21 cellular contexts compared by ENCODE assay signal in genomic region chr9:101527066-101527465, GRCh38.
"Had no signal": no experiment of that assay in that cellular context is flagged by ENCODE, and none has a peak within 500 bp of the region (broad histone marks: within the 10 kb centered on the region; RNA-seq: fewer than 3 reads in every experiment).

No MANE protein-coding gene starts in this region.

- H3K4me1 Mint-ChIP-seq: activated CD8-positive, alpha-beta memory T cell treated with anti-CD3 and anti-CD28 coated beads, Interleukin-2, amount 10 ng/mL, durations not matched to agents 7 days and 5 days; central memory CD8-positive, alpha-beta T cell had no signal

- H3K27ac Mint-ChIP-seq: activated CD8-positive, alpha-beta memory T cell treated with anti-CD3 and anti-CD28 coated beads, Interleukin-2, amount 10 ng/mL, durations not matched to agents 7 days and 5 days; activated naive CD8-positive, alpha-beta T cell treated with anti-CD3 and anti-CD28 coated beads, Interleukin-2, amount 10 ng/mL, durations not matched to agents 7 days and 5 days; activated T-cell treated with anti-CD3 and anti-CD28 coated beads, Interleukin-2, amount 50 U/mL, for 24 hours; naive B cell; stimulated activated effector memory CD8-positive, alpha-beta T cell treated with anti-CD3 and anti-CD28 coated beads, Interleukin-12 subunit alpha, Interleukin-12 subunit beta, amount 100 ng/mL, for 72 hours; T-helper 2 cell treated with Interferon-gamma antibody and Interleukin-4, amounts not matched to agents 5 μg/mL and 100 μg/mL, for 36 hours had no signal

- H3K9me3 Mint-ChIP-seq: activated naive CD8-positive, alpha-beta T cell treated with anti-CD3 and anti-CD28 coated beads, Interleukin-2, amount 10 ng/mL, durations not matched to agents 7 days and 5 days; activated T-cell treated with anti-CD3 and anti-CD28 coated beads, Interleukin-2, amount 50 U/mL, for 24 hours; central memory CD8-positive, alpha-beta T cell; naive B cell; stimulated activated effector memory CD8-positive, alpha-beta T cell treated with anti-CD3 and anti-CD28 coated beads, Interleukin-12 subunit alpha, Interleukin-12 subunit beta, amount 100 ng/mL, for 72 hours; T-helper 2 cell treated with Interferon-gamma antibody and Interleukin-4, amounts not matched to agents 5 μg/mL and 100 μg/mL, for 36 hours had no signal

- H3K9me3 ChIP-seq: ascending aorta, lower lobe of right lung, tibial artery, vagina had no signal

- ATAC-seq: activated CD8-positive, alpha-beta memory T cell treated with anti-CD3 and anti-CD28 coated beads, Interleukin-2, amount 10 ng/mL, durations not matched to agents 7 days and 5 days; lower lobe of right lung; right cardiac atrium; stimulated activated effector memory CD8-positive, alpha-beta T cell treated with anti-CD3 and anti-CD28 coated beads, Interleukin-12 subunit alpha, Interleukin-12 subunit beta, amount 100 ng/mL, for 72 hours had no signal

- H3K27me3 ChIP-seq: ascending aorta, tibial artery, vagina had no signal

- H3K4me3 Mint-ChIP-seq: activated CD8-positive, alpha-beta memory T cell treated with anti-CD3 and anti-CD28 coated beads, Interleukin-2, amount 10 ng/mL, durations not matched to agents 7 days and 5 days; activated naive CD8-positive, alpha-beta T cell treated with anti-CD3 and anti-CD28 coated beads, Interleukin-2, amount 10 ng/mL, durations not matched to agents 7 days and 5 days; activated T-cell treated with anti-CD3 and anti-CD28 coated beads, Interleukin-2, amount 50 U/mL, for 24 hours; central memory CD8-positive, alpha-beta T cell; naive B cell; stimulated activated effector memory CD8-positive, alpha-beta T cell treated with anti-CD3 and anti-CD28 coated beads, Interleukin-12 subunit alpha, Interleukin-12 subunit beta, amount 100 ng/mL, for 72 hours; T-helper 2 cell treated with Interferon-gamma antibody and Interleukin-4, amounts not matched to agents 5 μg/mL and 100 μg/mL, for 36 hours had no signal

- H3K4me3 ChIP-seq: ascending aorta, lower lobe of right lung, smooth muscle cell, tibial artery, vagina had no signal

- H3K4me2 ChIP-seq: smooth muscle cell had no signal

- H3K4me1 ChIP-seq: ascending aorta, lower lobe of right lung, tibial artery, vagina had no signal

- H3K36me3 Mint-ChIP-seq: activated CD8-positive, alpha-beta memory T cell treated with anti-CD3 and anti-CD28 coated beads, Interleukin-2, amount 10 ng/mL, durations not matched to agents 7 days and 5 days; activated naive CD8-positive, alpha-beta T cell treated with anti-CD3 and anti-CD28 coated beads, Interleukin-2, amount 10 ng/mL, durations not matched to agents 7 days and 5 days; stimulated activated effector memory CD8-positive, alpha-beta T cell treated with anti-CD3 and anti-CD28 coated beads, Interleukin-12 subunit alpha, Interleukin-12 subunit beta, amount 100 ng/mL, for 72 hours had no signal

- DNase-seq: activated CD4-positive, alpha-beta T cell treated with anti-CD3 and anti-CD28 coated beads, Interleukin-2, amount 50 U/mL, for 48 hours; activated CD4-positive, CD25-positive, alpha-beta regulatory T cell treated with anti-CD3 and anti-CD28 coated beads, Interleukin-2, amount 50 U/mL, for 72 hours; activated CD8-positive, alpha-beta memory T cell treated with anti-CD3 and anti-CD28 coated beads, Interleukin-2, amount 10 ng/mL, durations not matched to agents 7 days and 5 days; activated gamma-delta T cell treated with Interleukin-2 at 50 U/mL for 16 hours; activated naive CD8-positive, alpha-beta T cell treated with anti-CD3 and anti-CD28 coated beads, Interleukin-2, amount 10 ng/mL, durations not matched to agents 7 days and 5 days; activated T-cell treated with anti-CD3 and anti-CD28 coated beads, Interleukin-2, amount 50 U/mL, for 24 hours; effector memory CD4-positive, alpha-beta T cell; hippocampal formation; left cardiac atrium; lower lobe of right lung; midbrain; naive B cell; right cardiac atrium; tibial artery had no signal

- H3K36me3 ChIP-seq: ascending aorta, lower lobe of right lung, tibial artery, vagina had no signal

- H3K27ac ChIP-seq: ascending aorta, epithelial cell of prostate, lower lobe of right lung, tibial artery, vagina had no signal
